ENCODE assay signal across 8 cellular contexts in genomic region chr17:81917565-81918332, GRCh38. TPM values are rescaled to one million over a fixed set of nuclear protein-coding genes. Genes with fewer than 3 reads are reported as not detected.
A peak's percentile ranks its signal among the peaks of the same experiment; 100 is the strongest.
DNase-seq lines count a peak whose midpoint lies in the region; ATAC-seq lines count a peak whose summit lies in the region.

A gene with protein sequence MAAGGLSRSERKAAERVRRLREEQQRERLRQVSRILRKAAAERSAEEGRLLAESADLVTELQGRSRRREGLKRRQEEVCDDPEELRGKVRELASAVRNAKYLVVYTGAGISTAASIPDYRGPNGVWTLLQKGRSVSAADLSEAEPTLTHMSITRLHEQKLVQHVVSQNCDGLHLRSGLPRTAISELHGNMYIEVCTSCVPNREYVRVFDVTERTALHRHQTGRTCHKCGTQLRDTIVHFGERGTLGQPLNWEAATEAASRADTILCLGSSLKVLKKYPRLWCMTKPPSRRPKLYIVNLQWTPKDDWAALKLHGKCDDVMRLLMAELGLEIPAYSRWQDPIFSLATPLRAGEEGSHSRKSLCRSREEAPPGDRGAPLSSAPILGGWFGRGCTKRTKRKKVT (minus strand): TSS chr17:81918176. CDS start chr17:81918131, 45 bp downstream.

- peak within 1 kb of the TSS; percentile 87 for H3K27ac Mint-ChIP-seq in activated T-helper 1 cell treated with anti-CD3 and anti-CD28 coated beads, Interleukin-12 subunit alpha, Interleukin-12 subunit beta, Interleukin-2, Interleukin-4 antibody, amounts not matched to agents 30 ng/mL and 10 ng/mL and 1 ng/mL, durations not matched to agents 14 hours and 24 hours and 36 hours
- H3K27ac Mint-ChIP-seq in naive thymus-derived CD8-positive, alpha-beta T cell: peak within 1 kb of the TSS; percentile 55 to 93 (median 86)
- H3K27ac Mint-ChIP-seq in stimulated activated naive B cell treated with anti-CD40 and anti-IgM and Interleukin-4, amounts not matched to agents 10 μg/mL and 1 μg/mL and 100 μg/mL, for 72 hours: peak within 1 kb of the TSS; percentile 96

- POLR2A ChIA-PET in naive thymus-derived CD8-positive, alpha-beta T cell (lab: Charles Lee): interaction anchor here (0.6 to 5.8 kb wide), 14 partner anchors 9 to 209 kb away, joined by 3 to 35 read pairs (median 4); partner anchors contain the start of genes ANAPC11, ARHGDIA, MAFG and PYCR1

- H3K4me3 Mint-ChIP-seq in activated T-helper 1 cell treated with anti-CD3 and anti-CD28 coated beads, Interleukin-12 subunit alpha, Interleukin-12 subunit beta, Interleukin-2, Interleukin-4 antibody, amounts not matched to agents 30 ng/mL and 10 ng/mL and 1 ng/mL, durations not matched to agents 14 hours and 24 hours and 36 hours: peak within 1 kb of the TSS; percentile 90
- peak within 1 kb of the TSS; percentile 82 to 94 (median 90) for H3K4me3 Mint-ChIP-seq in naive thymus-derived CD8-positive, alpha-beta T cell
- H3K4me3 Mint-ChIP-seq in stimulated activated naive B cell treated with anti-CD40 and anti-IgM and Interleukin-4, amounts not matched to agents 10 μg/mL and 1 μg/mL and 100 μg/mL, for 72 hours: peak within 1 kb of the TSS; percentile 88 to 96

- no peaks in the 10 kb centered on the region for H3K9me3 Mint-ChIP-seq in activated T-helper 1 cell treated with anti-CD3 and anti-CD28 coated beads, Interleukin-12 subunit alpha, Interleukin-12 subunit beta, Interleukin-2, Interleukin-4 antibody, amounts not matched to agents 30 ng/mL and 10 ng/mL and 1 ng/mL, durations not matched to agents 14 hours and 24 hours and 36 hours
- no peaks in the 10 kb centered on the region for H3K9me3 Mint-ChIP-seq in naive thymus-derived CD8-positive, alpha-beta T cell
- no peaks in the 10 kb centered on the region for H3K9me3 Mint-ChIP-seq in stimulated activated naive B cell treated with anti-CD40 and anti-IgM and Interleukin-4, amounts not matched to agents 10 μg/mL and 1 μg/mL and 100 μg/mL, for 72 hours

- peak; percentile 50 for ATAC-seq in GM21526 (IDR thresholded peaks at IDR 0.05; ENCODE audit: low FRiP score, unreplicated experiment)
- peak; percentile 91 for ATAC-seq in naive thymus-derived CD8-positive, alpha-beta T cell
- ATAC-seq in stimulated activated naive B cell treated with anti-CD40 and anti-IgM and Interleukin-4, amounts not matched to agents 10 μg/mL and 1 μg/mL and 100 μg/mL, for 72 hours (replicated peaks): peak; percentile 88 to 92

- H3K27me3 Mint-ChIP-seq in activated T-helper 1 cell treated with anti-CD3 and anti-CD28 coated beads, Interleukin-12 subunit alpha, Interleukin-12 subunit beta, Interleukin-2, Interleukin-4 antibody, amounts not matched to agents 30 ng/mL and 10 ng/mL and 1 ng/mL, durations not matched to agents 14 hours and 24 hours and 36 hours (ENCODE audit: insufficient read depth): no peaks in the 10 kb centered on the region
- H3K27me3 Mint-ChIP-seq in naive thymus-derived CD8-positive, alpha-beta T cell: no peaks in the 10 kb centered on the region
- no peaks in the 10 kb centered on the region for H3K27me3 Mint-ChIP-seq in stimulated activated naive B cell treated with anti-CD40 and anti-IgM and Interleukin-4, amounts not matched to agents 10 μg/mL and 1 μg/mL and 100 μg/mL, for 72 hours

- DNase-seq in COLO829 (ENCODE audit: low spot score) (peak; percentile 90), KG1 (lab: John Stamatoyannopoulos, UW) (peak; percentile 64), RKO (ENCODE audit: low spot score) (peak; percentile 79), fibroblast of gingiva (ENCODE audit: low read depth) (peak; percentile 58)
- DNase-seq in activated T-helper 1 cell treated with anti-CD3 and anti-CD28 coated beads, Interleukin-12 subunit alpha, Interleukin-12 subunit beta, Interleukin-2, Interleukin-4 antibody, amounts not matched to agents 30 ng/mL and 10 ng/mL and 1 ng/mL, durations not matched to agents 14 hours and 24 hours and 36 hours (ENCODE audit: low spot score): peak; percentile 72
- peak; percentile 73 to 90 (median 82) for DNase-seq in naive thymus-derived CD8-positive, alpha-beta T cell
- peak; percentile 56 for DNase-seq in stimulated activated naive B cell treated with anti-CD40 and anti-IgM and Interleukin-4, amounts not matched to agents 10 μg/mL and 1 μg/mL and 100 μg/mL, for 72 hours

- intact Hi-C loops in activated T-helper 1 cell treated with anti-CD3 and anti-CD28 coated beads, Interleukin-12 subunit alpha, Interleukin-12 subunit beta, Interleukin-2, Interleukin-4 antibody, amounts not matched to agents 30 ng/mL and 10 ng/mL and 1 ng/mL, durations not matched to agents 14 hours and 24 hours and 36 hours (cut with micrococcal nuclease): loop anchor here (1.0 kb wide), 2 partner anchors 9 to 26 kb away; partner anchors contain the start of genes ALYREF and ANAPC11

- peaks cover 33% of the 10 kb centered on the region for H3K36me3 Mint-ChIP-seq in activated T-helper 1 cell treated with anti-CD3 and anti-CD28 coated beads, Interleukin-12 subunit alpha, Interleukin-12 subunit beta, Interleukin-2, Interleukin-4 antibody, amounts not matched to agents 30 ng/mL and 10 ng/mL and 1 ng/mL, durations not matched to agents 14 hours and 24 hours and 36 hours (ENCODE audit: low read depth)
- H3K36me3 Mint-ChIP-seq in naive thymus-derived CD8-positive, alpha-beta T cell: peaks cover 0 to 23% (median 4%) of the 10 kb centered on the region in 3 donors
- H3K36me3 Mint-ChIP-seq in stimulated activated naive B cell treated with anti-CD40 and anti-IgM and Interleukin-4, amounts not matched to agents 10 μg/mL and 1 μg/mL and 100 μg/mL, for 72 hours: peaks cover 44 to 65% of the 10 kb centered on the region in 2 donors

- H3K4me1 Mint-ChIP-seq in activated T-helper 1 cell treated with anti-CD3 and anti-CD28 coated beads, Interleukin-12 subunit alpha, Interleukin-12 subunit beta, Interleukin-2, Interleukin-4 antibody, amounts not matched to agents 30 ng/mL and 10 ng/mL and 1 ng/mL, durations not matched to agents 14 hours and 24 hours and 36 hours (ENCODE audit: low read depth): peaks cover 37% of the 10 kb centered on the region
- peaks cover 14 to 40% (median 29%) of the 10 kb centered on the region in 4 donors for H3K4me1 Mint-ChIP-seq in naive thymus-derived CD8-positive, alpha-beta T cell
- H3K4me1 Mint-ChIP-seq in stimulated activated naive B cell treated with anti-CD40 and anti-IgM and Interleukin-4, amounts not matched to agents 10 μg/mL and 1 μg/mL and 100 μg/mL, for 72 hours: peaks cover 39 to 61% of the 10 kb centered on the region in 2 donors

RNA-seq across cellular contexts. Expression of the gene that starts here (rescaled TPM):
- total RNA-seq in activated T-helper 1 cell treated with anti-CD3 and anti-CD28 coated beads, Interleukin-12 subunit alpha, Interleukin-12 subunit beta, Interleukin-2, Interleukin-4 antibody, amounts not matched to agents 30 ng/mL and 10 ng/mL and 1 ng/mL, durations not matched to agents 14 hours and 24 hours and 36 hours: 53.2 and 57.5 TPM in 2 replicates
- 10 to 100 TPM; 66.5 to 70.8 TPM for total RNA-seq in naive thymus-derived CD8-positive, alpha-beta T cell
- 10 to 100 TPM; 21.3 to 30.6 (median 25.6) TPM for polyA plus RNA-seq in naive thymus-derived CD8-positive, alpha-beta T cell

Comparison
In these comparisons a context has a peak if more than half of its experiments do, and no peak if none do; other contexts are left out.
1. Peak in every context shown above with its lines: DNase-seq and ATAC-seq.